Comparison of ENCODE assay signal across 2 cellular contexts in the genomic region with DNA sequence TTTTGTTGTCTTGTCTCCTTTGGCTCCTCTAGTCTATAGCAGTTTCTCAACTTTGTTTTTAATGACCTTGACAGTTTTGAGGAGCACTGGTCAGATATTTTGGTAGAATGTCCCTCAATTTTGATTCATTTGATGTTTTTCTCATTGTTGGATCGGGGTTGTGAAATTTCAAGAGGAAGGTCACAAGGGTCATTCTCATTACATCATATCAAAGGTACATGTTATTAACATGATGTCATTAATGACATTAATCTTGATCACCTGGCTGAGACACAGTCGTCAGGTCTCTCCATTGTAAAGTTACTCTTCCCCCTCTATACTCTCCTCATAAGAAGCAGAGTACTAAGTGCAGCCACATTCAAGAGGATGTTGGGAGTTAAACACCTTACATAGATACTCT.
TF ChIP-seq lines count a peak whose summit lies in the region.

No MANE protein-coding gene starts in this region.

TF ChIP-seq in HEK293, 187 proteins besides CTCF, POLR2A, EP300 and RAD21 (continued from another document):
- TF ChIP-seq, protein P1, sequence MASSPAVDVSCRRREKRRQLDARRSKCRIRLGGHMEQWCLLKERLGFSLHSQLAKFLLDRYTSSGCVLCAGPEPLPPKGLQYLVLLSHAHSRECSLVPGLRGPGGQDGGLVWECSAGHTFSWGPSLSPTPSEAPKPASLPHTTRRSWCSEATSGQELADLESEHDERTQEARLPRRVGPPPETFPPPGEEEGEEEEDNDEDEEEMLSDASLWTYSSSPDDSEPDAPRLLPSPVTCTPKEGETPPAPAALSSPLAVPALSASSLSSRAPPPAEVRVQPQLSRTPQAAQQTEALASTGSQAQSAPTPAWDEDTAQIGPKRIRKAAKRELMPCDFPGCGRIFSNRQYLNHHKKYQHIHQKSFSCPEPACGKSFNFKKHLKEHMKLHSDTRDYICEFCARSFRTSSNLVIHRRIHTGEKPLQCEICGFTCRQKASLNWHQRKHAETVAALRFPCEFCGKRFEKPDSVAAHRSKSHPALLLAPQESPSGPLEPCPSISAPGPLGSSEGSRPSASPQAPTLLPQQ (tag by site-specific recombination; IDR thresholded peaks at IDR 0.05): no peak
- TF ChIP-seq ZNF621 (tag by site-specific recombination; IDR thresholded peaks at IDR 0.05): no peak
- TF ChIP-seq ATF2 (tag by site-specific recombination; IDR thresholded peaks at IDR 0.05; ENCODE audit: low read depth): peak; percentile 86
- TF ChIP-seq ZNF391 (tag by site-specific recombination; IDR thresholded peaks at IDR 0.05; ENCODE audit: borderline replicate concordance, low read depth): no peak
- no peak for TF ChIP-seq ZNF16 (tag by site-specific recombination; IDR thresholded peaks at IDR 0.05; ENCODE audit: low read depth)
- no peak for TF ChIP-seq ZNF132 (tag by site-specific recombination; IDR thresholded peaks at IDR 0.05; ENCODE audit: borderline replicate concordance)

TF ChIP-seq in K562, 482 proteins besides CTCF, POLR2A, EP300 and RAD21 (continued from another document):
- no peak for TF ChIP-seq ILK (tag; IDR thresholded peaks at IDR 0.05; ENCODE audit: borderline replicate concordance, low read depth)
- TF ChIP-seq KDM2B (CRISPR knock-in tag; IDR thresholded peaks at IDR 0.05): no peak
- no peak for TF ChIP-seq SRSF7 (optimal IDR thresholded peaks at IDR 0.05; ENCODE audit: low read depth, low read length)
- peak; percentile 60; the same call in 1 of the 2 replicates for TF ChIP-seq CEBPB (tag; IDR thresholded peaks at IDR 0.05)
- TF ChIP-seq, protein P2, sequence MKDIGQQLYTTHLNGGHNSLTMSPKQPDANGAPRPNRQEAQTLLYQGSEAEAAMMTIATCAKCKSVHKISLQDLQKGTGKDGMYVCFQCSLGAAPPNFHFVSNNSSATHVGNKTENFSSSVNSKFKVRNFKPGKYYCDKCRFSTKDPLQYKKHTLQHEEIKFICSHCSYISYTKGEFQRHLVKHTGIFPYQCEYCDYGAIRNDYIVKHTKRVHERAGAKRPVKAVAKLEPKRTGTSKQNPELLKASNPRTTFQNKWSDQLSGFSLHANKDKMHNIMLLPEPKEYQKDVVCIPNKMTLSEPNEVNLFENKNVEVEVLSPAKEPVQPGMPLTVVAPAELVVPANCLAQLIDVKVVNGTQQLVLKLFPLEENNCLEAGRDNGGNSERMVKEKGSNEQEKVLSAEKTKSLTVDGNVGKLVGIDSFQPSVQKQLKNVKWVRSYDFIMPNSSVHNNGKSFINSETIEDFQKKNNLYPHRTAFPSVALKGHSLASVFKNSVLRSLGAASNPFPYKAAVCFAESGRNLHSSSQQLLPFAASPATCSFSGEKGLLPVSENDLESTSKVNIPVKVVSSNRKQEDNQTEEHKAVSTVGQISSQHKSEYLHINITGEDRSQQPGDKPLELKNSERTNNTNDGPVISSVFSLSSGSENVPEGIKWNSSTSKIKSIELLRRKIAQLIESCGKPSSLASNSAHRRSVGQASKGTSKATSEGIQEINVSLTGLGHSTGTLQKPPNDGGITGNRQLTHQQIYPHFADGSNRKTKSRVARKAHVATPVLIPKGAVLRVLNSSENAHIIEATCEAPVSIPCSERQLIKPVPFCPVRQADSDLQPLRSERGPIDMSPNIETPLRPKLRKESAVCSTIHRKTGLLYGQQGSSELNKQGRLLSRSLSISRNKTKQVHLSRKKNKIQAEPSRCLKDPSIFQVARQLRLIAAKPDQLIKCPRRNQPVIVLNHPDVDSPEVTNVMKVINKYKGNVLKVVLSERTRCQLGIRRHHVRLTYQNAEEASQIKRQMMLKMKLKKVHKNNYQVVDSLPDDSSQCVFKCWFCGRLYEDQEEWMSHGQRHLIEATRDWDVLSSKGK (CRISPR knock-in tag; IDR thresholded peaks at IDR 0.05): no peak
- TF ChIP-seq TSC22D4 (tag; IDR thresholded peaks at IDR 0.05): no peak
- TF ChIP-seq SNRNP70 (optimal IDR thresholded peaks at IDR 0.05; ENCODE audit: low read depth, low read length): no peak
- TF ChIP-seq, protein P3, sequence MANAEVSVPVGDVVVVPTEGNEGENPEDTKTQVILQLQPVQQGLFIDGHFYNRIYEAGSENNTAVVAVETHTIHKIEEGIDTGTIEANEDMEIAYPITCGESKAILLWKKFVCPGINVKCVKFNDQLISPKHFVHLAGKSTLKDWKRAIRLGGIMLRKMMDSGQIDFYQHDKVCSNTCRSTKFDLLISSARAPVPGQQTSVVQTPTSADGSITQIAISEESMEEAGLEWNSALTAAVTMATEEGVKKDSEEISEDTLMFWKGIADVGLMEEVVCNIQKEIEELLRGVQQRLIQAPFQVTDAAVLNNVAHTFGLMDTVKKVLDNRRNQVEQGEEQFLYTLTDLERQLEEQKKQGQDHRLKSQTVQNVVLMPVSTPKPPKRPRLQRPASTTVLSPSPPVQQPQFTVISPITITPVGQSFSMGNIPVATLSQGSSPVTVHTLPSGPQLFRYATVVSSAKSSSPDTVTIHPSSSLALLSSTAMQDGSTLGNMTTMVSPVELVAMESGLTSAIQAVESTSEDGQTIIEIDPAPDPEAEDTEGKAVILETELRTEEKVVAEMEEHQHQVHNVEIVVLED (CRISPR knock-in tag; IDR thresholded peaks at IDR 0.05): no peak
- TF ChIP-seq ATF3 (IDR thresholded peaks at IDR 0.05): peak; percentile 50
- no peak for TF ChIP-seq ATF3 (CRISPR knock-in tag; conservative IDR thresholded peaks at IDR 0.05)
- TF ChIP-seq GABPB2 (CRISPR knock-in tag; conservative IDR thresholded peaks at IDR 0.05): no peak
